Comparison of ENCODE assay signal across 10 cellular contexts in the genomic region with DNA sequence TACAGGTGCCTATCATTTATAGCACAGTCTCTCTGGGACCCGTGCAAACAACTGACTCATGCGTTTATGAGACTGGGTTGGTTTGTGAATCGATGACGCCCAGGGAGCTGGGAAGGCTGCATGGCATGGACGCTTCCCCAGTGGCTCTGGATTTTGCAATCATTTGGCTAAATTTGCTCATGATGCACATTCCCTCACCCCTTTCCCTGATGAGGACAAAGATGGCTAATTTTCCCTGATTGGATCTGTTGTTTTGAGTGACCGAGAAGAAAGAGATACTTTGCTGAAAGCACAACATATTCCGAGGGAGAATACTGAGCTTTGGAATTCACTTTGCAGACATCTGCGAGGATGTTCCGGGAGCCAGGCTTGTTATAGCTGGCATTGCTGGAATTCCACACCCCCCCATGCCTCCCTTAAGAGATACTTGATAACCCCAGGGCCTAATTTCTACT. TPM values are rescaled to one million over a fixed set of nuclear protein-coding genes. Genes with fewer than 3 reads are reported as not detected.
DNase-seq lines count a peak whose midpoint lies in the region; ATAC-seq and TF ChIP-seq lines count a peak whose summit lies in the region.
"Had no signal": no experiment of that assay in that cellular context is flagged by ENCODE, and none has a peak within 500 bp of the region (broad histone marks: within the 10 kb centered on the region; RNA-seq: fewer than 3 reads in every experiment).

No MANE protein-coding gene starts in this region.

- H3K4me1 ChIP-seq in NT2/D1 (ENCODE audit: insufficient read depth, insufficient read length) (peaks cover 10% of the 10 kb centered on the region), mucosa of descending colon (ENCODE audit: low read depth) (no peaks in the 10 kb centered on the region)

- no peaks in the 10 kb centered on the region for H3K36me3 ChIP-seq in NT2/D1 (ENCODE audit: insufficient read depth, insufficient read length, low read length)
- H3K36me3 ChIP-seq in mucosa of descending colon (ENCODE audit: low read depth) = no peaks in the 10 kb centered on the region

- intact Hi-C loops in mucosa of descending colon (cut with DNase I, micrococcal nuclease) = no loop called here
- intact Hi-C loops in natural killer cell (cut with micrococcal nuclease) = no loop called here

- H3K9me3 Mint-ChIP-seq in activated naive CD8-positive, alpha-beta T cell treated with anti-CD3 and anti-CD28 coated beads, Interleukin-2, amount 50 U/mL, for 24 hours = no peaks in the 10 kb centered on the region
- H3K9me3 Mint-ChIP-seq in natural killer cell = no peaks in the 10 kb centered on the region

- H3K36me3 Mint-ChIP-seq in activated naive CD8-positive, alpha-beta T cell treated with anti-CD3 and anti-CD28 coated beads, Interleukin-2, amount 50 U/mL, for 24 hours (ENCODE audit: low read depth) = no peaks in the 10 kb centered on the region
- H3K36me3 Mint-ChIP-seq in natural killer cell = no peaks in the 10 kb centered on the region

- no peak overlapping the region for H3K27ac Mint-ChIP-seq in activated naive CD8-positive, alpha-beta T cell treated with anti-CD3 and anti-CD28 coated beads, Interleukin-2, amount 50 U/mL, for 24 hours
- no peak overlapping the region for H3K27ac Mint-ChIP-seq in natural killer cell

- no peaks in the 10 kb centered on the region for H3K9me3 ChIP-seq in NT2/D1 (ENCODE audit: insufficient read depth, low read length)
- no peaks in the 10 kb centered on the region for H3K9me3 ChIP-seq in mucosa of descending colon

- TF ChIP-seq CTCF in AG09319 (IDR thresholded peaks at IDR 0.05; ENCODE audit: low read depth, low read length) = no peak
- TF ChIP-seq CTCF in mucosa of descending colon (IDR thresholded peaks at IDR 0.05) = no peak
- TF ChIP-seq CTCF in natural killer cell (IDR thresholded peaks at IDR 0.05) = no peak

- H3K27me3 Mint-ChIP-seq in activated naive CD8-positive, alpha-beta T cell treated with anti-CD3 and anti-CD28 coated beads, Interleukin-2, amount 50 U/mL, for 24 hours = peaks cover 3% of the 10 kb centered on the region
- peaks cover 14 to 25% of the 10 kb centered on the region in 2 donors for H3K27me3 Mint-ChIP-seq in natural killer cell (ENCODE audit: low read depth in 2 of 2)
- H3K27me3 Mint-ChIP-seq: progenitor cell of endocrine pancreas had no signal

- no peaks in the 10 kb centered on the region for H3K27me3 ChIP-seq in NT2/D1 (ENCODE audit: insufficient read depth, insufficient read length)

- no peak overlapping the region for H3K9ac ChIP-seq in NT2/D1 (ENCODE audit: insufficient read length, low read depth)

- H3K4me3 ChIP-seq in NT2/D1 (ENCODE audit: insufficient read length, low read depth) = no peak overlapping the region
- no peak overlapping the region for H3K4me3 ChIP-seq in mucosa of descending colon

- peak; percentile 96 for ATAC-seq in mucosa of descending colon
- ATAC-seq in activated naive CD8-positive, alpha-beta T cell treated with anti-CD3 and anti-CD28 coated beads, Interleukin-2, amount 50 U/mL, for 24 hours = no peak
- no peak for ATAC-seq in GM21360 (IDR thresholded peaks at IDR 0.05; ENCODE audit: unreplicated experiment)
- ATAC-seq in natural killer cell = no peak

- peak; percentile 3 for DNase-seq in AG09319 (ENCODE audit: extremely low read depth, low read depth)
- DNase-seq in NT2/D1 (ENCODE audit: low read depth, low spot score) = peak; percentile 68
- DNase-seq in fibroblast of peridontal ligament (ENCODE audit: extremely low read depth) = peak; percentile 80
- peak in 2 of 3 donors; percentile 44 to 55 for DNase-seq in mucosa of descending colon
- DNase-seq in activated naive CD8-positive, alpha-beta T cell treated with anti-CD3 and anti-CD28 coated beads, Interleukin-2, amount 50 U/mL, for 24 hours = no peak
- DNase-seq in GM19240 (ENCODE audit: insufficient read length, low spot score) = no peak
- DNase-seq in natural killer cell = no peak
- DNase-seq: activated CD4-positive, alpha-beta T cell treated with anti-CD3 and anti-CD28 coated beads for 1 hour had no signal

- H3K4me3 Mint-ChIP-seq in activated naive CD8-positive, alpha-beta T cell treated with anti-CD3 and anti-CD28 coated beads, Interleukin-2, amount 50 U/mL, for 24 hours = no peak overlapping the region
- no peak overlapping the region for H3K4me3 Mint-ChIP-seq in natural killer cell

- H3K4me1 Mint-ChIP-seq in activated naive CD8-positive, alpha-beta T cell treated with anti-CD3 and anti-CD28 coated beads, Interleukin-2, amount 50 U/mL, for 24 hours = no peaks in the 10 kb centered on the region
- no peaks in the 10 kb centered on the region for H3K4me1 Mint-ChIP-seq in natural killer cell

RNA-seq across cellular contexts. Expression of a gene that starts 51.1 kb away (rescaled TPM):
- total RNA-seq in mucosa of descending colon (1 to 10 TPM; 3.3 to 4.5 (median 3.9) TPM), natural killer cell (not detected)

Comparison
In these comparisons a context has a peak if more than half of its experiments do, and no peak if none do; other contexts are left out.
1. DNase-seq: peak in AG09319 (single experiment), NT2/D1 (single experiment), fibroblast of peridontal ligament (single experiment) and mucosa of descending colon (2 of 3); none in activated naive CD8-positive, alpha-beta T cell treated with anti-CD3 and anti-CD28 coated beads, Interleukin-2, amount 50 U/mL, for 24 hours (single experiment), GM19240 (single experiment) and natural killer cell (single experiment).
2. RNA of a gene that starts 51.1 kb away (total RNA-seq): 3.3 to 4.5 TPM in mucosa of descending colon; not detected in natural killer cell; every median in the first group is over 4 times any median in the second.